19 cellular contexts compared by ENCODE assay signal in the genomic region with DNA sequence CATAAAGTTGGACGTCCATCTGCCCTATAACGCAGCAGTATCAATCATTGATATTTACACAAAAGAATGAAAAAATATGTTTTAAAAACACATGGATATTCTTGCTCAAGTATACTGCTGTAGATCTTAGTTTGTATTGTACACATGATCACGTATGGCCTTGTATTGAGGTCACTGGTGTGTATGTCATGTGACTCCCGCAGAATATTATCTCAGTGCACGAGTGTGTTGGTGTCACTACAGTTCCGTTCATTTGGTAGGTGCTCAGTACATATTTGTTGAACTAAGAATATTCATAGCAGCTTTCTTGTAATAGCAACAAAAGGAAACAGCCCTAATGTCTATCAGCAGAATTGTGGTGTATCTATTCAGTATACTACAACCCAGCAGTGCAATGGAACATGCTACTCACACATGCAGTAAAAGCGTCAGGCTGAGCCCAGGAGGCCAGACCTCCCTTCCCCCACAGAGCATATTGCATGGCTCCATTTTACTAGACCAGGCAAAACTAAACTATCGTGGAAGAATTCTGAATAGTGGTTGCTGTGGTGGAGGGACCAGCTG. TPM values are rescaled to one million over a fixed set of nuclear protein-coding genes. Genes with fewer than 3 reads are reported as not detected.
A peak's percentile ranks its signal among the peaks of the same experiment; 100 is the strongest.
DNase-seq lines count a peak whose midpoint lies in the region; ATAC-seq and TF ChIP-seq lines count a peak whose summit lies in the region.
"Had no signal": no experiment of that assay in that cellular context is flagged by ENCODE, and none has a peak within 500 bp of the region (broad histone marks: within the 10 kb centered on the region; RNA-seq: fewer than 3 reads in every experiment).

No MANE protein-coding gene starts in this region.

- H3K4me1 Mint-ChIP-seq in activated CD4-positive, alpha-beta T cell treated with anti-CD3 and anti-CD28 coated beads for 36 hours, result peaks cover 35% of the 10 kb centered on the region

- no peaks in the 10 kb centered on the region for H3K4me1 ChIP-seq in osteoblast (ENCODE audit: insufficient read depth, low read length)
- H3K4me1 ChIP-seq: Caco-2 had no signal

- H3K4me3 Mint-ChIP-seq in activated CD4-positive, alpha-beta T cell treated with anti-CD3 and anti-CD28 coated beads for 36 hours, result no peak overlapping the region
- H3K4me3 Mint-ChIP-seq: B cell; CD4-positive, CD25-positive, alpha-beta regulatory T cell; CD8-positive, alpha-beta T cell had no signal

- intact Hi-C loops in activated CD4-positive, alpha-beta T cell treated with anti-CD3 and anti-CD28 coated beads for 36 hours (cut with DNase I, micrococcal nuclease), result loop anchor here in 1 of 2 experiments (10.0 kb wide), 1 partner anchor 578 kb away; a partner anchor contains a TSS
- intact Hi-C loops in left ventricle myocardium superior (cut with micrococcal nuclease), result no loop called here
- intact Hi-C loops in left cardiac atrium (cut with DNase I), result no loop called here

- peaks cover under 1% of the 10 kb centered on the region for H3K36me3 Mint-ChIP-seq in activated CD4-positive, alpha-beta T cell treated with anti-CD3 and anti-CD28 coated beads for 36 hours (ENCODE audit: low read depth)
- H3K36me3 Mint-ChIP-seq: CD8-positive, alpha-beta T cell had no signal

- no peaks in the 10 kb centered on the region for H3K27me3 Mint-ChIP-seq in activated CD4-positive, alpha-beta T cell treated with anti-CD3 and anti-CD28 coated beads for 36 hours
- H3K27me3 Mint-ChIP-seq: B cell; CD4-positive, CD25-positive, alpha-beta regulatory T cell had no signal

- no peak for ATAC-seq in activated CD4-positive, alpha-beta T cell treated with anti-CD3 and anti-CD28 coated beads for 36 hours
- peak; percentile 44 for ATAC-seq in left ventricle myocardium superior
- no peak for ATAC-seq in left cardiac atrium
- ATAC-seq: CD8-positive, alpha-beta T cell had no signal

- peaks cover 21% of the 10 kb centered on the region for H4K20me1 ChIP-seq in osteoblast (ENCODE audit: insufficient read depth, low read length)

- no peak overlapping the region for H2AFZ ChIP-seq in osteoblast (ENCODE audit: low read length)
- H2AFZ ChIP-seq: GM23248 had no signal

- H3K27ac Mint-ChIP-seq in activated CD4-positive, alpha-beta T cell treated with anti-CD3 and anti-CD28 coated beads for 36 hours, result no peak overlapping the region
- H3K27ac Mint-ChIP-seq: B cell; CD8-positive, alpha-beta T cell had no signal

- POLR2A ChIA-PET in activated CD4-positive, alpha-beta T cell treated with anti-CD3 and anti-CD28 coated beads for 36 hours (lab: Charles Lee), result no interaction called here

- no peak for TF ChIP-seq CTCF in osteoblast (IDR thresholded peaks at IDR 0.05; ENCODE audit: extremely low read depth, low read depth, low read length)

- H3K9me3 Mint-ChIP-seq in activated CD4-positive, alpha-beta T cell treated with anti-CD3 and anti-CD28 coated beads for 36 hours (ENCODE audit: low read depth), result no peaks in the 10 kb centered on the region
- H3K9me3 Mint-ChIP-seq: CD4-positive, CD25-positive, alpha-beta regulatory T cell; CD8-positive, alpha-beta T cell had no signal

- peaks cover 31% of the 10 kb centered on the region for H3K79me2 ChIP-seq in osteoblast (ENCODE audit: insufficient read depth, low read length)

- in situ Hi-C loops in KBM-7 (cut with MboI; ENCODE audit: low pct_unique_long_range_greater_than_20kb, low sequenced_read_pairs), result no loop called here

- CTCF ChIA-PET in activated CD4-positive, alpha-beta T cell treated with anti-CD3 and anti-CD28 coated beads for 36 hours (lab: Charles Lee), result no interaction called here

- no peak overlapping the region for H3K4me3 ChIP-seq in osteoblast (ENCODE audit: insufficient read depth, low read length)
- H3K4me3 ChIP-seq: BLaER1, GM23248 had no signal

- DNase-seq in activated CD4-positive, alpha-beta T cell treated with anti-CD3 and anti-CD28 coated beads for 36 hours, result peak; percentile 6
- DNase-seq in activated CD4-positive, alpha-beta T cell treated with anti-CD3 and anti-CD28 coated beads, Interleukin-2, amount 50 U/mL, for 1 hour, result no peak
- DNase-seq in left ventricle myocardium superior (no peak), left cardiac atrium (no peak), osteoblast (ENCODE audit: insufficient read length, low spot score, missing footprints) (peak; percentile 65), KBM-7 (no peak), NCI-H2029 treated with DMSO at 0.1 percent for 48 hours (lab: John Stamatoyannopoulos, UW) (no peak)
- DNase-seq: Caco-2; CD4-positive, CD25-positive, alpha-beta regulatory T cell; CD8-positive, alpha-beta T cell; DMS153; DND-41; GM23248; H7; HCEC 1CT had no signal

- H3K36me3 ChIP-seq in osteoblast (ENCODE audit: insufficient read depth, low read length), result no peaks in the 10 kb centered on the region

- no peak overlapping the region for H3K4me2 ChIP-seq in osteoblast (ENCODE audit: insufficient read depth, low read length)
- H3K4me2 ChIP-seq: BLaER1 had no signal

- no peak overlapping the region for H3K27ac ChIP-seq in osteoblast (ENCODE audit: low read depth, low read length)
- H3K27ac ChIP-seq: 22Rv1, BLaER1, C4-2B, GM23248 had no signal

- H3K9me3 ChIP-seq in osteoblast (ENCODE audit: low read depth, low read length), result no peaks in the 10 kb centered on the region
- H3K9me3 ChIP-seq: Caco-2 had no signal

- no peaks in the 10 kb centered on the region for H3K27me3 ChIP-seq in osteoblast (ENCODE audit: insufficient read depth, low read length)
- H3K27me3 ChIP-seq: BLaER1 had no signal

RNA-seq across cellular contexts. Expression of a gene that starts 28.7 kb away (rescaled TPM):
- total RNA-seq in activated CD4-positive, alpha-beta T cell treated with anti-CD3 and anti-CD28 coated beads for 36 hours, result 10 to 100 TPM; 11.4 TPM
- 12.0 TPM for total RNA-seq in left ventricle myocardium superior
- total RNA-seq in left cardiac atrium, result 10 to 100 TPM; 10.1 to 10.6 TPM
- total RNA-seq in osteoblast, result 16.6 and 19.4 TPM in 2 replicates

Comparison
In these comparisons a context has a peak if more than half of its experiments do, and no peak if none do; other contexts are left out.
1. DNase-seq: peak in activated CD4-positive, alpha-beta T cell treated with anti-CD3 and anti-CD28 coated beads for 36 hours (single experiment) and osteoblast (single experiment); none in activated CD4-positive, alpha-beta T cell treated with anti-CD3 and anti-CD28 coated beads, Interleukin-2, amount 50 U/mL, for 1 hour (single experiment), left ventricle myocardium superior (single experiment), left cardiac atrium (single experiment), KBM-7 (single experiment) and NCI-H2029 treated with DMSO at 0.1 percent for 48 hours (single experiment).